In the genomic region with DNA sequence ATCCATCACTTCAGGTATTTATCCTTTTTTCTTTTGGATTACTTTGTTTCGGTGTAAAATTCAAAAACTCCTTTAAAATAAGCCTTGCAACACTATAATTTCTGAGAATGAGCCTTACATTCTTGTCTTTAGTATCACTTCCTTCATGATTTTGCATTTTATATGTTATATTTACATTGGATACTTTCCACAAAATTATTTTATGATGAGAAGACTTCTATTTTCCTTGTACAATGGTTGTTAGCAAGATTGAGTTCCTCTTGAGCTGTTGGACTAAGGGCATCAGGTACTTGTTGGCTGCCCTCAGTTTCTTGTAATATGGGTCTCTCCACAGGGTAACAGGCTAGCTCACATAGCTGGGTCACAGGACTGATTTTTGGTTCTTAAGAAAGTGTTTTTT, we compare ENCODE assay signal across 30 cellular contexts. TPM values are rescaled to one million over a fixed set of nuclear protein-coding genes. Genes with fewer than 3 reads are reported as not detected.
"Had no signal": no experiment of that assay in that cellular context is flagged by ENCODE, and none has a peak within 500 bp of the region (broad histone marks: within the 10 kb centered on the region; RNA-seq: fewer than 3 reads in every experiment).

No MANE protein-coding gene starts in this region.

- H3K79me2 ChIP-seq: parathyroid adenoma had no signal

- ATAC-seq: gastroesophageal sphincter; psoas muscle; stimulated activated naive B cell treated with anti-CD40 and anti-IgM and Interleukin-4, amounts not matched to agents 10 μg/mL and 1 μg/mL and 100 μg/mL, for 72 hours had no signal

- H3K9ac ChIP-seq: parathyroid adenoma had no signal

- H3K36me3 Mint-ChIP-seq: activated naive CD8-positive, alpha-beta T cell treated with anti-CD3 and anti-CD28 coated beads for 36 hours; naive B cell; stimulated activated naive B cell treated with anti-CD40 and anti-IgM and Interleukin-4, amounts not matched to agents 10 μg/mL and 1 μg/mL and 100 μg/mL, for 72 hours had no signal

- H2AFZ ChIP-seq: parathyroid adenoma had no signal

- H3K4me1 ChIP-seq: ascending aorta, gastroesophageal sphincter, parathyroid adenoma, psoas muscle, sigmoid colon, stomach, thyroid gland had no signal

- H3K27ac ChIP-seq: ascending aorta, gastroesophageal sphincter, parathyroid adenoma, psoas muscle, sigmoid colon, stomach, thyroid gland, VCaP had no signal

- H3K36me3 ChIP-seq: ascending aorta, gastroesophageal sphincter, sigmoid colon, stomach, thyroid gland had no signal

- H3K4me1 Mint-ChIP-seq: activated naive CD8-positive, alpha-beta T cell treated with anti-CD3 and anti-CD28 coated beads for 36 hours; mesothelial cell of epicardium; naive B cell; stimulated activated naive B cell treated with anti-CD40 and anti-IgM and Interleukin-4, amounts not matched to agents 10 μg/mL and 1 μg/mL and 100 μg/mL, for 72 hours had no signal

- H3K4me2 ChIP-seq: smooth muscle cell had no signal

- H3K9me3 ChIP-seq: gastroesophageal sphincter, psoas muscle, thyroid gland had no signal

- H3K9me3 Mint-ChIP-seq: activated naive CD4-positive, alpha-beta T cell treated with anti-CD3 and anti-CD28 coated beads for 36 hours; T-helper 1 cell treated with Interleukin-12 subunit alpha and Interleukin-12 subunit beta and Interleukin-4 antibody, amounts not matched to agents 30 μg/mL and 1 μg/mL, for 36 hours had no signal

- H3K27me3 ChIP-seq: ascending aorta, gastroesophageal sphincter, sigmoid colon, stomach, thyroid gland had no signal

- DNase-seq: activated CD4-positive, alpha-beta T cell treated with anti-CD3 and anti-CD28 coated beads for 4 hours; activated CD4-positive, alpha-beta T cell treated with anti-CD3 and anti-CD28 coated beads, Interleukin-2, amount 50 U/mL, for 48 hours; activated CD8-positive, alpha-beta memory T cell treated with anti-CD3 and anti-CD28 coated beads for 24 hours; activated effector memory CD4-positive, alpha-beta T cell treated with anti-CD3 and anti-CD28 coated beads, Interleukin-2, amount 50 U/mL, for 16 hours; activated naive CD4-positive, alpha-beta T cell treated with anti-CD3 and anti-CD28 coated beads for 36 hours; activated naive CD8-positive, alpha-beta T cell treated with anti-CD3 and anti-CD28 coated beads for 36 hours; central memory CD4-positive, alpha-beta T cell; effector CD8-positive, alpha-beta T cell; hippocampal formation; kidney; naive B cell; nephron progenitor cell; psoas muscle; sigmoid colon; stimulated activated CD4-positive, alpha-beta T cell treated with anti-CD3 and anti-CD28 coated beads, Interleukin-1b, Interleukin-23, amount 100 ng/mL, for 48 hours; stimulated activated naive B cell treated with anti-CD40 and anti-IgM and Interleukin-4, amounts not matched to agents 10 μg/mL and 1 μg/mL and 100 μg/mL, for 72 hours; stomach; SW 1271; T-helper 9 cell; thyroid gland had no signal

- H3K27ac Mint-ChIP-seq: activated naive CD4-positive, alpha-beta T cell treated with anti-CD3 and anti-CD28 coated beads for 36 hours; activated naive CD8-positive, alpha-beta T cell treated with anti-CD3 and anti-CD28 coated beads for 36 hours; mesothelial cell of epicardium; naive B cell; nephron progenitor cell; stimulated activated naive B cell treated with anti-CD40 and anti-IgM and Interleukin-4, amounts not matched to agents 10 μg/mL and 1 μg/mL and 100 μg/mL, for 72 hours; T-helper 1 cell treated with Interleukin-12 subunit alpha and Interleukin-12 subunit beta and Interleukin-4 antibody, amounts not matched to agents 30 μg/mL and 1 μg/mL, for 36 hours had no signal

- H3K4me3 Mint-ChIP-seq: activated naive CD4-positive, alpha-beta T cell treated with anti-CD3 and anti-CD28 coated beads for 36 hours; activated naive CD8-positive, alpha-beta T cell treated with anti-CD3 and anti-CD28 coated beads for 36 hours; mesothelial cell of epicardium; naive B cell; nephron progenitor cell; stimulated activated naive B cell treated with anti-CD40 and anti-IgM and Interleukin-4, amounts not matched to agents 10 μg/mL and 1 μg/mL and 100 μg/mL, for 72 hours; T-helper 1 cell treated with Interleukin-12 subunit alpha and Interleukin-12 subunit beta and Interleukin-4 antibody, amounts not matched to agents 30 μg/mL and 1 μg/mL, for 36 hours had no signal

- H3K4me3 ChIP-seq: ascending aorta, gastroesophageal sphincter, psoas muscle, sigmoid colon, smooth muscle cell, stomach, thyroid gland had no signal

RNA-seq across cellular contexts. Expression of gene HPGDS, which starts 22.7 kb away (rescaled TPM):
- total RNA-seq: activated naive CD4-positive, alpha-beta T cell treated with anti-CD3 and anti-CD28 coated beads for 36 hours; activated naive CD8-positive, alpha-beta T cell treated with anti-CD3 and anti-CD28 coated beads for 36 hours; ascending aorta; dermis microvascular lymphatic vessel endothelial cell; epithelial cell of proximal tubule; fibroblast of villous mesenchyme; mesothelial cell of epicardium; smooth muscle cell had no signal
- polyA plus RNA-seq: smooth muscle cell had no signal
